In the genomic region with DNA sequence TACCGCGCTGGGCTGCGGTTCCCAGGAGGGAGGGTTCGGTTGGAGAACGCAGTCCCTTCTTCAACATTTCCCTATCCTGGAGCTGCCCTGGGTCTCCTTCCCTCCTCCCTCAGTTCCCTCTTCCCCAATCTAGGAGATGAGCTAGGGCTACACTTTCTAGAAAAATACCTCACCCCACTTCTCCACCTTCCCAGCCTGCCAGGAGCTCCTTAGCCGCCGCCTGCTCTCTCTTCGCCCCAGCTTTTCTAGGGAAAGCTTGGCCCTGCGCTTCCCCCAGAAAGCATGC, we compare ENCODE assay signal across 1 cellular context.
TF ChIP-seq lines count a peak whose summit lies in the region.

No MANE protein-coding gene starts in this region.

TF ChIP-seq in IMR-90, 13 proteins besides CTCF, POLR2A, EP300 and RAD21 (continued from another document):
- TF ChIP-seq, protein P1, sequence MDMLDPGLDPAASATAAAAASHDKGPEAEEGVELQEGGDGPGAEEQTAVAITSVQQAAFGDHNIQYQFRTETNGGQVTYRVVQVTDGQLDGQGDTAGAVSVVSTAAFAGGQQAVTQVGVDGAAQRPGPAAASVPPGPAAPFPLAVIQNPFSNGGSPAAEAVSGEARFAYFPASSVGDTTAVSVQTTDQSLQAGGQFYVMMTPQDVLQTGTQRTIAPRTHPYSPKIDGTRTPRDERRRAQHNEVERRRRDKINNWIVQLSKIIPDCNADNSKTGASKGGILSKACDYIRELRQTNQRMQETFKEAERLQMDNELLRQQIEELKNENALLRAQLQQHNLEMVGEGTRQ (IDR thresholded peaks at IDR 0.05; ENCODE audit: low read depth, low read length): no peak
- TF ChIP-seq FOS (IDR thresholded peaks at IDR 0.05; ENCODE audit: low read depth, low read length): no peak
- no peak for TF ChIP-seq CHD1 (IDR thresholded peaks at IDR 0.05; ENCODE audit: low read depth, low read length)
- TF ChIP-seq, protein P2, sequence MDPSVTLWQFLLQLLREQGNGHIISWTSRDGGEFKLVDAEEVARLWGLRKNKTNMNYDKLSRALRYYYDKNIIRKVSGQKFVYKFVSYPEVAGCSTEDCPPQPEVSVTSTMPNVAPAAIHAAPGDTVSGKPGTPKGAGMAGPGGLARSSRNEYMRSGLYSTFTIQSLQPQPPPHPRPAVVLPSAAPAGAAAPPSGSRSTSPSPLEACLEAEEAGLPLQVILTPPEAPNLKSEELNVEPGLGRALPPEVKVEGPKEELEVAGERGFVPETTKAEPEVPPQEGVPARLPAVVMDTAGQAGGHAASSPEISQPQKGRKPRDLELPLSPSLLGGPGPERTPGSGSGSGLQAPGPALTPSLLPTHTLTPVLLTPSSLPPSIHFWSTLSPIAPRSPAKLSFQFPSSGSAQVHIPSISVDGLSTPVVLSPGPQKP (IDR thresholded peaks at IDR 0.05; ENCODE audit: borderline replicate concordance, low read depth, low read length): no peak
- TF ChIP-seq NFE2L2 (IDR thresholded peaks at IDR 0.05; ENCODE audit: low read depth, low read length): no peak
TF ChIP-seq in IMR-90: peak in this region for 0.
